ENCODE assay signal across 8 cellular contexts in genomic region chr17:35804658-35805192, GRCh38. TPM values are rescaled to one million over a fixed set of nuclear protein-coding genes. Genes with fewer than 3 reads are reported as not detected.
A peak's percentile ranks its signal among the peaks of the same experiment; 100 is the strongest.
DNase-seq lines count a peak whose midpoint lies in the region; ATAC-seq, FAIRE-seq and TF ChIP-seq lines count a peak whose summit lies in the region.

No MANE protein-coding gene starts in this region.

- peak; percentile 97 to 99 for TF ChIP-seq RAD21 in liver (IDR thresholded peaks at IDR 0.05)

- H3K27me3 ChIP-seq in BE2C (no peaks in the 10 kb centered on the region), liver (ENCODE audit: control insufficient read depth in 4 of 4, insufficient read depth in 4 of 4, low read length in 3 of 4) (no peaks in the 10 kb centered on the region), thyroid gland (no peaks in the 10 kb centered on the region)

- TF ChIP-seq CTCF in BE2C (IDR thresholded peaks at IDR 0.05; ENCODE audit: low read depth, low read length) (peak; percentile 100), liver (IDR thresholded peaks at IDR 0.05; ENCODE audit: low read depth, low read length, missing input control) (peak; percentile 94), thyroid gland (IDR thresholded peaks at IDR 0.05) (peak; percentile 78 to 100 (median 94))

- H3K4me3 ChIP-seq in BE2C (ENCODE audit: low read depth, low read length) (no peak overlapping the region), liver (ENCODE audit: low read depth in 1 of 3, low read length in 3 of 3) (no peak overlapping the region), thyroid gland (replicated peaks in 1 of 3) (no peak overlapping the region)

- no peak overlapping the region for H3K27ac ChIP-seq in liver (ENCODE audit: low read depth in 1 of 2, low read length in 2 of 2)
- peak overlapping the region in 1 of 3 donors; percentile 24 for H3K27ac ChIP-seq in thyroid gland

- no peaks in the 10 kb centered on the region for H3K9me3 ChIP-seq in BE2C
- no peaks in the 10 kb centered on the region for H3K9me3 ChIP-seq in liver (ENCODE audit: control insufficient read depth in 4 of 4, low read length in 3 of 4)
- no peaks in the 10 kb centered on the region for H3K9me3 ChIP-seq in thyroid gland

- H3K9ac ChIP-seq in liver (ENCODE audit: low read depth in 1 of 2, low read length in 2 of 2) = no peak overlapping the region

- ATAC-seq in GM18498 (IDR thresholded peaks at IDR 0.05; ENCODE audit: unreplicated experiment) = no peak

- FAIRE-seq in GM18507 (lab: Jason Lieb, UNC) = no peak

- WGBS in liver = 52% methylated on average over 1 of the region's 1 CpG
- WGBS in thyroid gland, 2 donors = 35 to 41% methylated on average over 1 of the region's 1 CpG

- no peak for TF ChIP-seq POLR2A in thyroid gland (IDR thresholded peaks at IDR 0.05)

- H3K36me3 ChIP-seq in BE2C (no peaks in the 10 kb centered on the region), liver (ENCODE audit: control insufficient read depth in 4 of 4, insufficient read depth in 3 of 4, low read depth in 1 of 4, low read length in 3 of 4) (no peaks in the 10 kb centered on the region), thyroid gland (no peaks in the 10 kb centered on the region)

- peak; percentile 63 for DNase-seq in BE2C
- peak; percentile 65 for DNase-seq in GM18507 (ENCODE audit: extremely low spot score, insufficient read length, low read depth)
- DNase-seq in NCI-H1930 (lab: John Stamatoyannopoulos, UW) = peak; percentile 47 to 58
- DNase-seq in SW480 (ENCODE audit: low spot score) = peak; percentile 88
- DNase-seq in dermis blood vessel endothelial cell = peak; percentile 95
- DNase-seq in thyroid gland = peak; percentile 37 to 42

- intact Hi-C loops in thyroid gland (cut with DNase I) = loop anchor here (2.0 kb wide), 1 partner anchor 40 kb away; no protein-coding TSS in a partner anchor

- H3K4me1 ChIP-seq in BE2C = peaks cover 21% of the 10 kb centered on the region
- H3K4me1 ChIP-seq in liver (ENCODE audit: control insufficient read depth in 4 of 4, insufficient read depth in 4 of 4, low read length in 3 of 4) = peaks cover 1 to 14% (median 5%) of the 10 kb centered on the region in 4 donors
- peaks cover 11 to 27% of the 10 kb centered on the region in 2 donors for H3K4me1 ChIP-seq in thyroid gland

TF ChIP-seq in liver, 16 proteins besides CTCF, POLR2A, EP300 and RAD21:
- TF ChIP-seq, protein P1, sequence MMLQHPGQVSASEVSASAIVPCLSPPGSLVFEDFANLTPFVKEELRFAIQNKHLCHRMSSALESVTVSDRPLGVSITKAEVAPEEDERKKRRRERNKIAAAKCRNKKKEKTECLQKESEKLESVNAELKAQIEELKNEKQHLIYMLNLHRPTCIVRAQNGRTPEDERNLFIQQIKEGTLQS (IDR thresholded peaks at IDR 0.05) = peak; percentile 61
- peak; percentile 73 for TF ChIP-seq SP1 (IDR thresholded peaks at IDR 0.05)
- no peak for TF ChIP-seq FOXA1 (IDR thresholded peaks at IDR 0.05)
- no peak for TF ChIP-seq REST (IDR thresholded peaks at IDR 0.05)
- no peak for TF ChIP-seq TAF1 (conservative IDR thresholded peaks at IDR 0.05)
- TF ChIP-seq, protein P2, sequence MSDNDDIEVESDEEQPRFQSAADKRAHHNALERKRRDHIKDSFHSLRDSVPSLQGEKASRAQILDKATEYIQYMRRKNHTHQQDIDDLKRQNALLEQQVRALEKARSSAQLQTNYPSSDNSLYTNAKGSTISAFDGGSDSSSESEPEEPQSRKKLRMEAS (IDR thresholded peaks at IDR 0.05) = peak; percentile 57
- TF ChIP-seq JUND (IDR thresholded peaks at IDR 0.05) = no peak
- no peak for TF ChIP-seq GABPA (IDR thresholded peaks at IDR 0.05 in 1 of 2, conservative IDR thresholded peaks at IDR 0.05 in 1 of 2)
- TF ChIP-seq YY1 (IDR thresholded peaks at IDR 0.05) = peak; percentile 77
- TF ChIP-seq NR2F2 (IDR thresholded peaks at IDR 0.05) = peak; percentile 48
- peak; percentile 59 to 67 for TF ChIP-seq RXRA (IDR thresholded peaks at IDR 0.05)
- TF ChIP-seq FOXA2 (IDR thresholded peaks at IDR 0.05) = peak; percentile 34
- peak; percentile 52 to 56 for TF ChIP-seq HNF4A (conservative IDR thresholded peaks at IDR 0.05)
- TF ChIP-seq HNF4G (IDR thresholded peaks at IDR 0.05) = peak; percentile 32
- no peak for TF ChIP-seq EGR1 (IDR thresholded peaks at IDR 0.05; ENCODE audit: low read depth in 2 of 2)
- TF ChIP-seq, protein P3, sequence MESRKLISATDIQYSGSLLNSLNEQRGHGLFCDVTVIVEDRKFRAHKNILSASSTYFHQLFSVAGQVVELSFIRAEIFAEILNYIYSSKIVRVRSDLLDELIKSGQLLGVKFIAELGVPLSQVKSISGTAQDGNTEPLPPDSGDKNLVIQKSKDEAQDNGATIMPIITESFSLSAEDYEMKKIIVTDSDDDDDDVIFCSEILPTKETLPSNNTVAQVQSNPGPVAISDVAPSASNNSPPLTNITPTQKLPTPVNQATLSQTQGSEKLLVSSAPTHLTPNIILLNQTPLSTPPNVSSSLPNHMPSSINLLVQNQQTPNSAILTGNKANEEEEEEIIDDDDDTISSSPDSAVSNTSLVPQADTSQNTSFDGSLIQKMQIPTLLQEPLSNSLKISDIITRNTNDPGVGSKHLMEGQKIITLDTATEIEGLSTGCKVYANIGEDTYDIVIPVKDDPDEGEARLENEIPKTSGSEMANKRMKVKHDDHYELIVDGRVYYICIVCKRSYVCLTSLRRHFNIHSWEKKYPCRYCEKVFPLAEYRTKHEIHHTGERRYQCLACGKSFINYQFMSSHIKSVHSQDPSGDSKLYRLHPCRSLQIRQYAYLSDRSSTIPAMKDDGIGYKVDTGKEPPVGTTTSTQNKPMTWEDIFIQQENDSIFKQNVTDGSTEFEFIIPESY (IDR thresholded peaks at IDR 0.05) = no peak

RNA-seq across cellular contexts. Expression of gene TAF15, which starts 4.6 kb away (rescaled TPM):
- polyA plus RNA-seq in BE2C (2012; ENCODE audit: insufficient read depth, insufficient read length, low read depth) = 112 TPM
- total RNA-seq in dermis blood vessel endothelial cell = 68.1 and 115 TPM in 2 replicates
- total RNA-seq in liver = 10 to 100 TPM; 68.9 to 75.0 TPM
- 10 to 100 TPM; 13.5 to 66.3 TPM for polyA plus RNA-seq in liver
- total RNA-seq in thyroid gland = 10 to 100 TPM; 55.9 to 79.8 (median 65.4) TPM

RNA-seq across cellular contexts. Expression of gene MMP28, which starts 9.3 kb away (rescaled TPM):
- 1.8 TPM for polyA plus RNA-seq in BE2C (2012; ENCODE audit: insufficient read depth, insufficient read length, low read depth)
- 14.1 and 38.1 TPM in 2 replicates for total RNA-seq in dermis blood vessel endothelial cell
- under 1 TPM; 0.59 to 0.75 TPM for total RNA-seq in liver
- polyA plus RNA-seq in liver = under 1 TPM; 0.14 to 0.30 TPM
- 10 to 100 TPM; 12.4 to 48.0 (median 28.6) TPM for total RNA-seq in thyroid gland

RNA-seq across cellular contexts. Expression of gene C17orf50, which starts 44.0 kb away (rescaled TPM):
- 0.86 TPM for polyA plus RNA-seq in BE2C (2012; ENCODE audit: insufficient read depth, insufficient read length, low read depth)
- total RNA-seq in dermis blood vessel endothelial cell (not detected in 2 replicates), liver (not detected), thyroid gland (under 1 TPM in 1 of 4 donors, not detected in 3; 0.40 TPM)
- not detected for polyA plus RNA-seq in liver

RNA-seq across cellular contexts. Expression of gene GAS2L2, which starts 51.7 kb away (rescaled TPM):
- polyA plus RNA-seq in BE2C (2012; ENCODE audit: insufficient read depth, insufficient read length, low read depth) = 0.17 TPM
- 0.05 and 0.17 TPM in 2 replicates for total RNA-seq in dermis blood vessel endothelial cell
- total RNA-seq in liver = not detected
- polyA plus RNA-seq in liver = not detected
- not detected for total RNA-seq in thyroid gland

Comparison
In these comparisons a context has a peak if more than half of its experiments do, and no peak if none do; other contexts are left out.
1. DNase-seq: peak in every context shown above with its lines; median percentile 95 in dermis blood vessel endothelial cell; 88 in SW480; 65 in GM18507; 63 in BE2C; 52 in NCI-H1930; 40 in thyroid gland.